Comparison of ENCODE assay signal across 8 cellular contexts in the genomic region with DNA sequence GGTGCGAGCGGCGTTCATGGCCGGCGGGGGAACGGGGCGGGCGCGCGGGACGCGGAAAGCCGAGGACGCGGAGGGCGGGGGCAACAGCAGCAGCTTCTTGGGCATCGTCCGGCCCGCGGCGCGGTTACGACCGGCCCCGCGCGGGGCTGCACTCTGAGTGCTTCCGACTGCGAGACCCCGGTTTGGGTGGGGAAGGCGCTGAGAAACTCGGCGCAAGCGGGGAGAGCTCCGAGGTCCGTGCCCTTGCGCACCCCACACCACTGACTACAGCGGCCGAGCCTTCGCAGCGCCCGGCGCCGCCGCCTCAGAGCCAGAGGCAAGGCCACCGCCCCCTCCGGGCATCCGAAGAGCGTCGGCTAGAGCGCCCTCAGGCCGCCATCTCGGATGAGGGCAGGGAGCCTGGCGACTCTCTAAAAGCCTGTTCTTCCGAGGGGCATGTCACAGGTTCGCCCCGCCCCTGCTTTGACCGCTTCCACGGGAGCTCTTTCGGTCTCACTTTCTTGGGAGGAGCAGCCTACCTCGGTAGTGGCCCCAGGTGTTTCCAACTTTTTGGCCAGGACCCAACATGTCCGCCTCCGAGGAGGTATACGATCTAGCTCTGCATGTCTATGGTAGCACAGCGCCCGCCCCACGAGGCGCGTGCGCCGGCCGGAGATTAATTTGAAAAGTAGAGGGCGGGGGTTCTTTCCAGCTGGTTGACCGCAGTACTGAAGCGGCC. TPM values are rescaled to one million over a fixed set of nuclear protein-coding genes. Genes with fewer than 3 reads are reported as not detected.
DNase-seq lines count a peak whose midpoint lies in the region; ATAC-seq and TF ChIP-seq lines count a peak whose summit lies in the region.

A gene with protein sequence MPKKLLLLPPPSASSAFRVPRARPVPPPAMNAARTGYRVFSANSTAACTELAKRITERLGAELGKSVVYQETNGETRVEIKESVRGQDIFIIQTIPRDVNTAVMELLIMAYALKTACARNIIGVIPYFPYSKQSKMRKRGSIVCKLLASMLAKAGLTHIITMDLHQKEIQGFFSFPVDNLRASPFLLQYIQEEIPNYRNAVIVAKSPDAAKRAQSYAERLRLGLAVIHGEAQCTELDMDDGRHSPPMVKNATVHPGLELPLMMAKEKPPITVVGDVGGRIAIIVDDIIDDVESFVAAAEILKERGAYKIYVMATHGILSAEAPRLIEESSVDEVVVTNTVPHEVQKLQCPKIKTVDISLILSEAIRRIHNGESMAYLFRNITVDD (minus strand): TSS at position 318 of the 718 bp plus-strand sequence. CDS start 213 bp downstream, at position 105.

- H3K9me3 ChIP-seq in DOHH2 (ENCODE audit: control insufficient read depth, insufficient read depth, low read length) (no peaks in the 10 kb centered on the region), Karpas-422 (ENCODE audit: low read length) (no peaks in the 10 kb centered on the region)

- H3K4me2 ChIP-seq in DOHH2 (ENCODE audit: low read length) = peak within 1 kb of the TSS; percentile 95
- H3K4me2 ChIP-seq in Karpas-422 (ENCODE audit: low read depth, low read length, poor library complexity, severe bottlenecking) = peak within 1 kb of the TSS; percentile 97

- H3K27me3 ChIP-seq in DOHH2 (ENCODE audit: control insufficient read depth, low read length) = no peaks in the 10 kb centered on the region
- H3K27me3 ChIP-seq in Karpas-422 (ENCODE audit: low read length) = no peaks in the 10 kb centered on the region

- H3K27ac Mint-ChIP-seq in activated T-helper 17 cell treated with anti-CD3 and anti-CD28 coated beads, Interleukin-2, amount 50 U/mL, for 72 hours = peak within 1 kb of the TSS; percentile 95
- peak within 1 kb of the TSS; percentile 97 to 99 (median 99) for H3K27ac Mint-ChIP-seq in nephron
- peak within 1 kb of the TSS; percentile 100 for H3K27ac Mint-ChIP-seq in stimulated activated naive CD8-positive, alpha-beta T cell treated with anti-CD3 and anti-CD28 coated beads, Interleukin-15, Interleukin-2, amounts not matched to agents 100 ng/mL and 50 ng/mL, for 24 hours

- H3K4me1 ChIP-seq in DOHH2 (ENCODE audit: control insufficient read depth, low read length) = peaks cover 31% of the 10 kb centered on the region
- H3K4me1 ChIP-seq in Karpas-422 (ENCODE audit: low read length) = peaks cover 34% of the 10 kb centered on the region

- H3K36me3 Mint-ChIP-seq in activated T-helper 17 cell treated with anti-CD3 and anti-CD28 coated beads, Interleukin-2, amount 50 U/mL, for 72 hours (ENCODE audit: low read depth) = peaks cover under 1% of the 10 kb centered on the region
- peaks cover 6% of the 10 kb centered on the region for H3K36me3 Mint-ChIP-seq in nephron (ENCODE audit: low read depth)
- peaks cover 5% of the 10 kb centered on the region for H3K36me3 Mint-ChIP-seq in stimulated activated naive CD8-positive, alpha-beta T cell treated with anti-CD3 and anti-CD28 coated beads, Interleukin-15, Interleukin-2, amounts not matched to agents 100 ng/mL and 50 ng/mL, for 24 hours (ENCODE audit: low read depth)

- H3K9ac ChIP-seq in Karpas-422 (ENCODE audit: low read length) = peak within 1 kb of the TSS; percentile 85

- ATAC-seq in GM21786 (IDR thresholded peaks at IDR 0.05; ENCODE audit: unreplicated experiment) = peak; percentile 89
- peak; percentile 95 for ATAC-seq in activated T-helper 17 cell treated with anti-CD3 and anti-CD28 coated beads, Interleukin-2, amount 50 U/mL, for 72 hours (replicated peaks)

- DNase-seq in Karpas-422 = peak; percentile 95
- DNase-seq in RPMI8226 = peak; percentile 98
- DNase-seq in fibroblast of pulmonary artery (ENCODE audit: low read depth) = peak; percentile 93

- H3K4me3 ChIP-seq in DOHH2 (ENCODE audit: low read length) = peak within 1 kb of the TSS; percentile 98
- H3K4me3 ChIP-seq in Karpas-422 (ENCODE audit: low read length) = peak within 1 kb of the TSS; percentile 98
- H3K4me3 ChIP-seq in fibroblast of pulmonary artery (replicated peaks; ENCODE audit: low read depth, low read length) = peak within 1 kb of the TSS; percentile 79

- no peaks in the 10 kb centered on the region for H4K20me1 ChIP-seq in DOHH2 (ENCODE audit: control insufficient read depth, insufficient read depth, low read depth, low read length)
- H4K20me1 ChIP-seq in Karpas-422 (ENCODE audit: insufficient read depth, low read depth, low read length) = no peaks in the 10 kb centered on the region; the same call in 1 of the 2 replicates

- H3K27ac ChIP-seq in DOHH2 (ENCODE audit: low read depth, low read length) (peak within 1 kb of the TSS; percentile 76), Karpas-422 (ENCODE audit: low read length) (peak within 1 kb of the TSS; percentile 55)

- H3K27me3 Mint-ChIP-seq in activated T-helper 17 cell treated with anti-CD3 and anti-CD28 coated beads, Interleukin-2, amount 50 U/mL, for 72 hours = no peaks in the 10 kb centered on the region
- no peaks in the 10 kb centered on the region for H3K27me3 Mint-ChIP-seq in nephron (ENCODE audit: low read depth)
- H3K27me3 Mint-ChIP-seq in stimulated activated naive CD8-positive, alpha-beta T cell treated with anti-CD3 and anti-CD28 coated beads, Interleukin-15, Interleukin-2, amounts not matched to agents 100 ng/mL and 50 ng/mL, for 24 hours = no peaks in the 10 kb centered on the region

- H3K36me3 ChIP-seq in DOHH2 (ENCODE audit: control insufficient read depth, low read length) (no peaks in the 10 kb centered on the region), Karpas-422 (ENCODE audit: insufficient read depth, low read length) (no peaks in the 10 kb centered on the region)

- H3K4me3 Mint-ChIP-seq in activated T-helper 17 cell treated with anti-CD3 and anti-CD28 coated beads, Interleukin-2, amount 50 U/mL, for 72 hours = peak within 1 kb of the TSS; percentile 90
- peak within 1 kb of the TSS; percentile 91 to 95 (median 95) for H3K4me3 Mint-ChIP-seq in nephron
- H3K4me3 Mint-ChIP-seq in stimulated activated naive CD8-positive, alpha-beta T cell treated with anti-CD3 and anti-CD28 coated beads, Interleukin-15, Interleukin-2, amounts not matched to agents 100 ng/mL and 50 ng/mL, for 24 hours = peak within 1 kb of the TSS; percentile 95

- H3K79me2 ChIP-seq in DOHH2 (ENCODE audit: control insufficient read depth, low read length) (peaks cover 24% of the 10 kb centered on the region), Karpas-422 (ENCODE audit: low read length) (peaks cover 34% of the 10 kb centered on the region)

- H3K4me1 Mint-ChIP-seq in activated T-helper 17 cell treated with anti-CD3 and anti-CD28 coated beads, Interleukin-2, amount 50 U/mL, for 72 hours = peaks cover 4% of the 10 kb centered on the region
- H3K4me1 Mint-ChIP-seq in nephron = peaks cover 9% of the 10 kb centered on the region
- H3K4me1 Mint-ChIP-seq in stimulated activated naive CD8-positive, alpha-beta T cell treated with anti-CD3 and anti-CD28 coated beads, Interleukin-15, Interleukin-2, amounts not matched to agents 100 ng/mL and 50 ng/mL, for 24 hours (ENCODE audit: low read depth) = peaks cover 24% of the 10 kb centered on the region

- H2AFZ ChIP-seq in Karpas-422 (ENCODE audit: low read length) = peak within 1 kb of the TSS; percentile 90

- TF ChIP-seq CTCF in DOHH2 (IDR thresholded peaks at IDR 0.05; ENCODE audit: low read depth, low read length, poor library complexity, severe bottlenecking) (no peak), fibroblast of pulmonary artery (IDR thresholded peaks at IDR 0.05; ENCODE audit: low read length, missing control alignments) (peak; percentile 51), nephron (IDR thresholded peaks at IDR 0.05; ENCODE audit: unreplicated experiment in 3 of 3) (peak; percentile 36 to 53 (median 37))

- H3K9me2 ChIP-seq in DOHH2 (replicated peaks; ENCODE audit: control insufficient read depth, low read length) (no peaks in the 10 kb centered on the region), Karpas-422 (replicated peaks; ENCODE audit: insufficient read depth, low read length) (no peaks in the 10 kb centered on the region)

- peaks cover 3% of the 10 kb centered on the region for H3F3A ChIP-seq in DOHH2 (ENCODE audit: control insufficient read depth, insufficient read depth)

- H3K9me3 Mint-ChIP-seq in activated T-helper 17 cell treated with anti-CD3 and anti-CD28 coated beads, Interleukin-2, amount 50 U/mL, for 72 hours = no peaks in the 10 kb centered on the region
- H3K9me3 Mint-ChIP-seq in nephron = no peaks in the 10 kb centered on the region
- no peaks in the 10 kb centered on the region for H3K9me3 Mint-ChIP-seq in stimulated activated naive CD8-positive, alpha-beta T cell treated with anti-CD3 and anti-CD28 coated beads, Interleukin-15, Interleukin-2, amounts not matched to agents 100 ng/mL and 50 ng/mL, for 24 hours

RNA-seq across cellular contexts. Expression of the gene that starts here (rescaled TPM):
- total RNA-seq in Karpas-422 (2014; rRNA removed; shearing (Covaris generic); ENCODE audit: low replicate concordance) = 27.6 and 41.1 TPM in 2 replicates
- 10 to 100 TPM; 24.5 to 29.7 TPM for total RNA-seq in activated T-helper 17 cell treated with anti-CD3 and anti-CD28 coated beads, Interleukin-2, amount 50 U/mL, for 72 hours

Comparison
In these comparisons a context has a peak if more than half of its experiments do, and no peak if none do; other contexts are left out.
1. Peak in every context shown above with its lines: DNase-seq, ATAC-seq, H3K4me3 ChIP-seq and H3K27ac ChIP-seq.